Comparison of ENCODE assay signal across 8 cellular contexts in genomic region chr12:123034865-123035264, GRCh38. TPM values are rescaled to one million over a fixed set of nuclear protein-coding genes. Genes with fewer than 3 reads are reported as not detected.
DNase-seq lines count a peak whose midpoint lies in the region; ATAC-seq and TF ChIP-seq lines count a peak whose summit lies in the region.

No MANE protein-coding gene starts in this region.

- H3K27me3 Mint-ChIP-seq in natural killer cell (ENCODE audit: low read depth in 2 of 2), result no peaks in the 10 kb centered on the region
- no peaks in the 10 kb centered on the region for H3K27me3 Mint-ChIP-seq in natural killer cell treated with Interleukin-12 subunit alpha and Interleukin-12 subunit beta and Interleukin-15 and Interleukin-18, amount 100 ng/mL, for 72 hours
- no peaks in the 10 kb centered on the region for H3K27me3 Mint-ChIP-seq in stimulated activated naive CD8-positive, alpha-beta T cell treated with anti-CD3 and anti-CD28 coated beads, Interleukin-15, amount 100 ng/mL, for 72 hours

- TF ChIP-seq CTCF in natural killer cell (IDR thresholded peaks at IDR 0.05), result no peak

- ATAC-seq in natural killer cell, result peak in 2 of 3 donors; percentile 47 to 70
- ATAC-seq in natural killer cell treated with Interleukin-12 subunit alpha and Interleukin-12 subunit beta and Interleukin-15 and Interleukin-18, amount 100 ng/mL, for 72 hours, result no peak
- peak; percentile 69 for ATAC-seq in stimulated activated naive CD8-positive, alpha-beta T cell treated with anti-CD3 and anti-CD28 coated beads, Interleukin-15, amount 100 ng/mL, for 72 hours

- H3K36me3 Mint-ChIP-seq in natural killer cell, result no peaks in the 10 kb centered on the region
- H3K36me3 Mint-ChIP-seq in natural killer cell treated with Interleukin-12 subunit alpha and Interleukin-12 subunit beta and Interleukin-15 and Interleukin-18, amount 100 ng/mL, for 72 hours, result no peaks in the 10 kb centered on the region

- DNase-seq in natural killer cell (no peak), RPMI7951 (ENCODE audit: low read depth) (peak; percentile 49), fibroblast of peridontal ligament (ENCODE audit: extremely low read depth) (peak; percentile 77), nucleus accumbens (lab: John Stamatoyannopoulos, UW) (no peak), anterior cingulate cortex (lab: John Stamatoyannopoulos, UW) (no peak), NCI-H1694 treated with DMSO at 0.1 percent for 48 hours (lab: John Stamatoyannopoulos, UW) (no peak)
- no peak for DNase-seq in natural killer cell treated with Interleukin-12 subunit alpha and Interleukin-12 subunit beta and Interleukin-15 and Interleukin-18, amount 100 ng/mL, for 72 hours (ENCODE audit: low spot score)
- no peak for DNase-seq in stimulated activated naive CD8-positive, alpha-beta T cell treated with anti-CD3 and anti-CD28 coated beads, Interleukin-15, amount 100 ng/mL, for 72 hours

- peaks cover 21 to 22% of the 10 kb centered on the region in 2 donors for H3K4me1 Mint-ChIP-seq in natural killer cell
- peaks cover 9 to 20% of the 10 kb centered on the region in 2 donors for H3K4me1 Mint-ChIP-seq in natural killer cell treated with Interleukin-12 subunit alpha and Interleukin-12 subunit beta and Interleukin-15 and Interleukin-18, amount 100 ng/mL, for 72 hours (ENCODE audit: low read depth in 2 of 2)
- peaks cover 32% of the 10 kb centered on the region for H3K4me1 Mint-ChIP-seq in stimulated activated naive CD8-positive, alpha-beta T cell treated with anti-CD3 and anti-CD28 coated beads, Interleukin-15, amount 100 ng/mL, for 72 hours

- peak overlapping the region; percentile 61 for H3K4me3 Mint-ChIP-seq in natural killer cell
- H3K4me3 Mint-ChIP-seq in natural killer cell treated with Interleukin-12 subunit alpha and Interleukin-12 subunit beta and Interleukin-15 and Interleukin-18, amount 100 ng/mL, for 72 hours, result no peak overlapping the region
- H3K4me3 Mint-ChIP-seq in stimulated activated naive CD8-positive, alpha-beta T cell treated with anti-CD3 and anti-CD28 coated beads, Interleukin-15, amount 100 ng/mL, for 72 hours, result no peak overlapping the region

- intact Hi-C loops in natural killer cell (cut with micrococcal nuclease), result no loop called here

- H3K9me3 Mint-ChIP-seq in natural killer cell, result no peaks in the 10 kb centered on the region
- H3K9me3 Mint-ChIP-seq in natural killer cell treated with Interleukin-12 subunit alpha and Interleukin-12 subunit beta and Interleukin-15 and Interleukin-18, amount 100 ng/mL, for 72 hours, result no peaks in the 10 kb centered on the region
- no peaks in the 10 kb centered on the region for H3K9me3 Mint-ChIP-seq in stimulated activated naive CD8-positive, alpha-beta T cell treated with anti-CD3 and anti-CD28 coated beads, Interleukin-15, amount 100 ng/mL, for 72 hours

- H3K27ac Mint-ChIP-seq in natural killer cell, result peak overlapping the region; percentile 62 to 83
- H3K27ac Mint-ChIP-seq in natural killer cell treated with Interleukin-12 subunit alpha and Interleukin-12 subunit beta and Interleukin-15 and Interleukin-18, amount 100 ng/mL, for 72 hours, result peak overlapping the region in 1 of 2 donors; percentile 95
- peak overlapping the region in 1 of 2 donors; percentile 54 for H3K27ac Mint-ChIP-seq in stimulated activated naive CD8-positive, alpha-beta T cell treated with anti-CD3 and anti-CD28 coated beads, Interleukin-15, amount 100 ng/mL, for 72 hours

RNA-seq across cellular contexts. Expression of gene ARL6IP4, which starts 54.4 kb away (rescaled TPM):
- total RNA-seq in natural killer cell, result 100 to 1,000 TPM in 2 of 3 donors, 10 to 100 TPM in 1; 97.2 to 136 (median 116) TPM
- total RNA-seq in natural killer cell treated with Interleukin-12 subunit alpha and Interleukin-12 subunit beta and Interleukin-15 and Interleukin-18, amount 100 ng/mL, for 72 hours, result 100 to 1,000 TPM; 146 to 212 TPM
- 101 and 174 TPM in 2 replicates for total RNA-seq in RPMI7951 (2014; rRNA removed; shearing (Covaris generic))

RNA-seq across cellular contexts. Expression of gene OGFOD2, which starts 59.8 kb away (rescaled TPM):
- 10 to 100 TPM; 16.6 to 23.7 (median 20.7) TPM for total RNA-seq in natural killer cell
- 10 to 100 TPM; 19.1 to 36.8 TPM for total RNA-seq in natural killer cell treated with Interleukin-12 subunit alpha and Interleukin-12 subunit beta and Interleukin-15 and Interleukin-18, amount 100 ng/mL, for 72 hours
- total RNA-seq in RPMI7951 (2014; rRNA removed; shearing (Covaris generic)), result 5.7 and 8.4 TPM in 2 replicates

Comparison
In these comparisons a context has a peak if more than half of its experiments do, and no peak if none do; other contexts are left out.
1. ATAC-seq: peak in natural killer cell (2 of 3) and stimulated activated naive CD8-positive, alpha-beta T cell treated with anti-CD3 and anti-CD28 coated beads, Interleukin-15, amount 100 ng/mL, for 72 hours (single experiment); none in natural killer cell treated with Interleukin-12 subunit alpha and Interleukin-12 subunit beta and Interleukin-15 and Interleukin-18, amount 100 ng/mL, for 72 hours (0 of 2).
2. DNase-seq: peak in RPMI7951 (single experiment) and fibroblast of peridontal ligament (single experiment); none in natural killer cell (single experiment), natural killer cell treated with Interleukin-12 subunit alpha and Interleukin-12 subunit beta and Interleukin-15 and Interleukin-18, amount 100 ng/mL, for 72 hours (single experiment), stimulated activated naive CD8-positive, alpha-beta T cell treated with anti-CD3 and anti-CD28 coated beads, Interleukin-15, amount 100 ng/mL, for 72 hours (0 of 2), nucleus accumbens (0 of 56), anterior cingulate cortex (0 of 58) and NCI-H1694 treated with DMSO at 0.1 percent for 48 hours (single experiment).